In genomic region chr5:157477814-157478494, GRCh38 we compare ENCODE assay signal across 1 cellular context.
A peak's percentile ranks its signal among the peaks of the same experiment; 100 is the strongest.
TF ChIP-seq lines count a peak whose summit lies in the region.

No MANE protein-coding gene starts in this region.

TF ChIP-seq in HEK293, 187 proteins besides CTCF, POLR2A, EP300 and RAD21 (continued from another document):
- TF ChIP-seq ZSCAN16 (tag by site-specific recombination; IDR thresholded peaks at IDR 0.05) (no peak), SP2 (tag by site-specific recombination; IDR thresholded peaks at IDR 0.05) (no peak), ZNF10 (tag by site-specific recombination; IDR thresholded peaks at IDR 0.05) (no peak), PRDM10 (tag by site-specific recombination; IDR thresholded peaks at IDR 0.05) (0 out of 2 replicates have a peak, but pooled peaks have one; percentile 9), GLIS1 (tag by site-specific recombination; IDR thresholded peaks at IDR 0.05) (no peak)
